1 cellular context compared by ENCODE assay signal in genomic region chr17:50280068-50280467, GRCh38.
TF ChIP-seq lines count a peak whose summit lies in the region.

No MANE protein-coding gene starts in this region.

TF ChIP-seq in GM23338, 12 proteins besides CTCF, POLR2A, EP300 and RAD21 (continued from another document):
- TF ChIP-seq REST (IDR thresholded peaks at IDR 0.05; ENCODE audit: unreplicated experiment) = no peak
